In the genomic region with DNA sequence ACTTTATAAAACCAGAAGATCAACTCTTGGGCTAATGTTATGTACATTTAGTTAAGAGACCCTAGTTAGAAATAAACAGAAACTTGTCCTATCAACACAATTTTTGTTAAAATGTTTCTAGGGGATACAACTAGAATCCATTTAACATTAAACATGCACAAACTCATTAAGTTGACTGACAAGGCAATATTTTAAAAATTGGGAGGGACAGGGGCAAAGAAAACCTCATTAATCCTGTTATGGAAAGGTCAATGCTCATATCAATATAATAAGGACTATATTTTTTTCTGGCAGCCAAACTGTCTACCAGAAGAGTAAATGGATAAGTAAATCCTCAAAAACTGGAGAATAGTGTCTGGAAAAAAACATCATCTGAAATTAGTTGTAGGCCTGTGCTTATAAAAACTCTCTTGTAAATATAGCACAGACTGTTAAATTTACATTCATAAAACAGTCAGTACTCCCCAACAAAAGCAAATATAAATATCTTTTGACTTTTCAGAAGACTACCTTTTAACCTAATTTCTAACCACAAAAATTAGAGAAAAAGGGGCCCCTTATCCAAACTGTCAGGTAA, we compare ENCODE assay signal across 8 cellular contexts. TPM values are rescaled to one million over a fixed set of nuclear protein-coding genes. Genes with fewer than 3 reads are reported as not detected.
DNase-seq lines count a peak whose midpoint lies in the region; ATAC-seq and TF ChIP-seq lines count a peak whose summit lies in the region.

No MANE protein-coding gene starts in this region.

- no TSS peak for BruUV-seq in OCI-LY7 (replicated peaks; lab: Mats Ljungman, UMichigan)

- H3K4me2 ChIP-seq in OCI-LY7 (ENCODE audit: low read length), result peak overlapping the region; percentile 88

- intact Hi-C loops in OCI-LY7 (cut with micrococcal nuclease; ENCODE audit: unreplicated experiment), result loop anchor here (5.0 to 10.0 kb wide), 3 partner anchors 339 to 1121 kb away; a partner anchor contains a TSS

- peak overlapping the region; percentile 100 for H3K4me3 Mint-ChIP-seq in progenitor cell of endocrine pancreas (ENCODE audit: low read depth)

- peaks cover 11% of the 10 kb centered on the region for H3K36me3 Mint-ChIP-seq in progenitor cell of endocrine pancreas (ENCODE audit: insufficient read depth)

- peaks cover 94% of the 10 kb centered on the region for H3K79me2 ChIP-seq in OCI-LY7 (ENCODE audit: insufficient read depth, low read depth, low read length)

- H3K4me3 ChIP-seq in GM06990 (replicated peaks; ENCODE audit: low read depth, low read length) (peak overlapping the region; percentile 100), OCI-LY7 (ENCODE audit: low read depth, low read length, poor library complexity, severe bottlenecking) (peak overlapping the region; percentile 92), epithelial cell of esophagus (ENCODE audit: low read length) (peak overlapping the region; percentile 96)

- peaks cover 67% of the 10 kb centered on the region for H3K4me1 Mint-ChIP-seq in progenitor cell of endocrine pancreas (ENCODE audit: low read depth)

- CTCF ChIA-PET in OCI-LY7 (lab: Charles Lee; ENCODE audit: unreplicated experiment), result no interaction called here

- no peaks in the 10 kb centered on the region for H3K27me3 ChIP-seq in GM06990 (replicated peaks; ENCODE audit: control insufficient read depth, insufficient read depth, low read length)

- H2AFZ ChIP-seq in OCI-LY7 (ENCODE audit: low read length), result no peak overlapping the region

- TF ChIP-seq CTCF in GM06990 (IDR thresholded peaks at IDR 0.05; ENCODE audit: insufficient read depth, low read length, poor library complexity, severe bottlenecking), result no peak
- TF ChIP-seq CTCF in OCI-LY7 (conservative IDR thresholded peaks at IDR 0.05; ENCODE audit: low read length), result no peak
- TF ChIP-seq CTCF in epithelial cell of esophagus (IDR thresholded peaks at IDR 0.05; ENCODE audit: insufficient read depth, low read depth, low read length, missing control alignments), result no peak
- TF ChIP-seq CTCF in progenitor cell of endocrine pancreas (IDR thresholded peaks at IDR 0.05; ENCODE audit: unreplicated experiment), result no peak

- no peak for ATAC-seq in GM19452 (IDR thresholded peaks at IDR 0.05; ENCODE audit: unreplicated experiment)

- peaks cover 62% of the 10 kb centered on the region for H3K4me1 ChIP-seq in OCI-LY7 (ENCODE audit: insufficient read depth, low read length, poor library complexity, severe bottlenecking)

- POLR2A ChIA-PET in OCI-LY7 (lab: Charles Lee), result interaction anchor here (1.1 to 1.5 kb wide), 3 partner anchors 10 to 637 kb away, joined by 3 to 5 read pairs (median 3); a partner anchor contains a TSS

- H3K9me2 ChIP-seq in OCI-LY7 (ENCODE audit: insufficient read depth, low read length), result no peaks in the 10 kb centered on the region

- H3K9me3 Mint-ChIP-seq in progenitor cell of endocrine pancreas (ENCODE audit: low read depth), result peaks cover 4% of the 10 kb centered on the region

- H3K9me3 ChIP-seq in OCI-LY7 (ENCODE audit: low read length), result no peaks in the 10 kb centered on the region

- peak overlapping the region; percentile 94 for H3K27ac Mint-ChIP-seq in progenitor cell of endocrine pancreas

- peaks cover 3% of the 10 kb centered on the region for H3K36me3 ChIP-seq in GM06990 (ENCODE audit: control insufficient read depth, insufficient read depth, low read length)
- peaks cover 89% of the 10 kb centered on the region for H3K36me3 ChIP-seq in OCI-LY7 (ENCODE audit: insufficient read depth, low read length)

- no peak for DNase-seq in GM06990 (ENCODE audit: extremely low read depth, insufficient read length)
- no peak for DNase-seq in OCI-LY7 (ENCODE audit: low spot score)
- DNase-seq in epithelial cell of esophagus (ENCODE audit: low read depth), result no peak
- DNase-seq in progenitor cell of endocrine pancreas (ENCODE audit: low spot score, unreplicated experiment), result no peak
- DNase-seq in central memory CD4-positive, alpha-beta T cell, result no peak
- no peak for DNase-seq in SKM-1 (lab: John Stamatoyannopoulos, UW; ENCODE audit: unreplicated experiment)
- no peak for DNase-seq in activated effector memory CD4-positive, alpha-beta T cell treated with Interleukin-2 at 50 U/mL for 16 hours

- peaks cover 85% of the 10 kb centered on the region for H4K20me1 ChIP-seq in OCI-LY7 (ENCODE audit: insufficient read depth, low read length)

- H3K27me3 Mint-ChIP-seq in progenitor cell of endocrine pancreas, result no peaks in the 10 kb centered on the region

- no peak overlapping the region for H3K27ac ChIP-seq in OCI-LY7 (ENCODE audit: low read depth, low read length, poor library complexity, severe bottlenecking)

RNA-seq across cellular contexts. Expression of a gene that starts 4.4 kb away (rescaled TPM):
- total RNA-seq in OCI-LY7 (2014; rRNA removed; shearing (Covaris generic)), result 349 and 420 TPM in 2 replicates
- 296 and 325 TPM in 2 replicates for total RNA-seq in OCI-LY7 (2022)
- total RNA-seq in progenitor cell of endocrine pancreas, result 205 and 230 TPM in 2 replicates
